Comparison of ENCODE assay signal across 9 cellular contexts in the genomic region with DNA sequence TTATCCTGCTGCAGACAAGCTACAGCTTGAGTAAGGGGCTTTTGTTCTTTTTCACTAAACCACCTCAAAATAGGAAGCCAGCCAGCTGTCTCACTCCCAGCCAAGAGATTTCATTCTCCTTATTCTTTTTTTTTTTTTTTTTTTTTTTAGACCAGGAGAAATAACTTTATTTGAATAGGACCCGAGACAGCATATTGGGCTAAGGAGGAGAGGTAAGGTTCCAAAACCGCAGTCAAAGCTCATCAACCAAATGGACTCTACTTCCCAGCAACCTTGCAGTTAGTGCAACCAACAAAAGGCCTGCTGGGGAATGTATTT. TPM values are rescaled to one million over a fixed set of nuclear protein-coding genes. Genes with fewer than 3 reads are reported as not detected.
DNase-seq lines count a peak whose midpoint lies in the region; ATAC-seq and TF ChIP-seq lines count a peak whose summit lies in the region.
"Not testable (repeated sequence)": the region's sequence is repeated elsewhere in the genome, so short reads cannot be mapped to it uniquely, and the experiment has no call there.
"Had no signal": no experiment of that assay in that cellular context is flagged by ENCODE, and none has a peak within 500 bp of the region (broad histone marks: within the 10 kb centered on the region; RNA-seq: fewer than 3 reads in every experiment).

No MANE protein-coding gene starts in this region.

- peak overlapping the region; percentile 88 for H3K27ac Mint-ChIP-seq in activated CD4-positive, alpha-beta T cell treated with anti-CD3 and anti-CD28 coated beads, Interleukin-2, amount 10 ng/mL, durations not matched to agents 7 days and 5 days
- peak overlapping the region; percentile 39 to 78 for H3K27ac Mint-ChIP-seq in activated naive CD4-positive, alpha-beta T cell treated with anti-CD3 and anti-CD28 coated beads, Interleukin-2, amount 50 U/mL, for 72 hours
- H3K27ac Mint-ChIP-seq in effector memory CD8-positive, alpha-beta T cell: peak overlapping the region; percentile 86 to 94
- peak overlapping the region; percentile 83 to 95 (median 91) for H3K27ac Mint-ChIP-seq in naive thymus-derived CD8-positive, alpha-beta T cell

- not testable (repeated sequence) for H3K27me3 Mint-ChIP-seq in activated CD4-positive, alpha-beta T cell treated with anti-CD3 and anti-CD28 coated beads, Interleukin-2, amount 10 ng/mL, durations not matched to agents 7 days and 5 days; effector memory CD8-positive, alpha-beta T cell; naive thymus-derived CD8-positive, alpha-beta T cell

- not testable (repeated sequence) for TF ChIP-seq CTCF in OCI-LY1 (IDR thresholded peaks at IDR 0.05; ENCODE audit: low read length); spleen (IDR thresholded peaks at IDR 0.05 in 8 of 11, conservative IDR thresholded peaks at IDR 0.05 in 3 of 11)

- peak overlapping the region; percentile 50 for H3K4me3 Mint-ChIP-seq in activated CD4-positive, alpha-beta T cell treated with anti-CD3 and anti-CD28 coated beads, Interleukin-2, amount 10 ng/mL, durations not matched to agents 7 days and 5 days
- peak overlapping the region; percentile 75 to 79 for H3K4me3 Mint-ChIP-seq in effector memory CD8-positive, alpha-beta T cell
- H3K4me3 Mint-ChIP-seq in naive thymus-derived CD8-positive, alpha-beta T cell: peak overlapping the region; percentile 66 to 88 (median 82)

- H3K36me3 Mint-ChIP-seq in activated CD4-positive, alpha-beta T cell treated with anti-CD3 and anti-CD28 coated beads, Interleukin-2, amount 10 ng/mL, durations not matched to agents 7 days and 5 days (ENCODE audit: low read depth): peaks cover 33% of the 10 kb centered on the region
- H3K36me3 Mint-ChIP-seq in activated naive CD4-positive, alpha-beta T cell treated with anti-CD3 and anti-CD28 coated beads, Interleukin-2, amount 50 U/mL, for 72 hours: peaks cover 5 to 30% of the 10 kb centered on the region in 2 donors
- H3K36me3 Mint-ChIP-seq in effector memory CD8-positive, alpha-beta T cell (ENCODE audit: insufficient read depth): peaks cover 11% of the 10 kb centered on the region
- not testable (repeated sequence) for H3K36me3 Mint-ChIP-seq in naive thymus-derived CD8-positive, alpha-beta T cell

- 51 to 81% (median 65%) methylated on average over 2 of the region's 2 CpGs for WGBS in spleen, 5 donors

- not testable (repeated sequence) for H3F3A ChIP-seq in OCI-LY1 (ENCODE audit: insufficient read depth, low read length)

- in situ Hi-C loops in GM18951 (cut with MboI; ENCODE audit: low sequenced_read_pairs, unreplicated experiment): not testable (repeated sequence)

- H3K9me3 ChIP-seq in BLaER1: peaks cover 13% of the 10 kb centered on the region
- H3K9me3 ChIP-seq in OCI-LY1 (ENCODE audit: low read length): peaks cover 13% of the 10 kb centered on the region
- peaks cover 0 to 20% (median 16%) of the 10 kb centered on the region in 8 donors for H3K9me3 ChIP-seq in spleen

- not testable (repeated sequence) for H3K79me2 ChIP-seq in OCI-LY1 (ENCODE audit: insufficient read depth, low read length)

- peaks cover 26% of the 10 kb centered on the region for H3K9me3 Mint-ChIP-seq in activated CD4-positive, alpha-beta T cell treated with anti-CD3 and anti-CD28 coated beads, Interleukin-2, amount 10 ng/mL, durations not matched to agents 7 days and 5 days
- H3K9me3 Mint-ChIP-seq in activated naive CD4-positive, alpha-beta T cell treated with anti-CD3 and anti-CD28 coated beads, Interleukin-2, amount 50 U/mL, for 72 hours: peaks cover 4 to 24% of the 10 kb centered on the region in 2 donors
- H3K9me3 Mint-ChIP-seq in effector memory CD8-positive, alpha-beta T cell: peaks cover 0 to 11% of the 10 kb centered on the region in 2 donors
- peaks cover 3 to 20% (median 18%) of the 10 kb centered on the region in 9 donors for H3K9me3 Mint-ChIP-seq in naive thymus-derived CD8-positive, alpha-beta T cell

- H4K20me1 ChIP-seq in BLaER1: peaks cover 13% of the 10 kb centered on the region; the same call in 1 of the 2 replicates
- not testable (repeated sequence) for H4K20me1 ChIP-seq in OCI-LY1 (ENCODE audit: insufficient read depth, low read length)

- H3K4me1 ChIP-seq in BLaER1 (peaks cover 55% of the 10 kb centered on the region), OCI-LY1 (ENCODE audit: insufficient read depth, low read length, severe bottlenecking) (peaks cover 49% of the 10 kb centered on the region), spleen (peaks cover 32 to 91% (median 55%) of the 10 kb centered on the region in 6 donors)

- H3K27me3 ChIP-seq in BLaER1; OCI-LY1 (ENCODE audit: insufficient read depth, low read length): not testable (repeated sequence)
- peaks cover 0 to 39% (median 0%) of the 10 kb centered on the region in 7 donors for H3K27me3 ChIP-seq in spleen (replicated peaks in 1 of 7)

- not testable (repeated sequence) for H2AFZ ChIP-seq in OCI-LY1 (ENCODE audit: low read length)

- H3K9me2 ChIP-seq in OCI-LY1 (ENCODE audit: low read depth, low read length): not testable (repeated sequence)

- DNase-seq in activated CD4-positive, alpha-beta T cell treated with anti-CD3 and anti-CD28 coated beads, Interleukin-2, amount 10 ng/mL, durations not matched to agents 7 days and 5 days; activated naive CD4-positive, alpha-beta T cell treated with anti-CD3 and anti-CD28 coated beads, Interleukin-2, amount 50 U/mL, for 72 hours (ENCODE audit: low spot score in 2 of 2); effector memory CD8-positive, alpha-beta T cell; naive thymus-derived CD8-positive, alpha-beta T cell; spleen: not testable (repeated sequence)

- intact Hi-C loops in spleen (cut with DNase I; ENCODE audit: low total_unique reads): not testable (repeated sequence)

- H3K27ac ChIP-seq in BLaER1: not testable (repeated sequence)
- H3K27ac ChIP-seq in OCI-LY1 (ENCODE audit: low read depth, low read length, poor library complexity, severe bottlenecking) (peak overlapping the region; percentile 99), spleen (peak overlapping the region in 5 of 8 donors; percentile 67 to 93 (median 81))

- H3K4me2 ChIP-seq in BLaER1: peak overlapping the region; percentile 82
- H3K4me2 ChIP-seq in OCI-LY1 (ENCODE audit: low read length): peak overlapping the region; percentile 72

- not testable (repeated sequence) for H3K36me3 ChIP-seq in BLaER1, spleen
- peaks cover 25% of the 10 kb centered on the region for H3K36me3 ChIP-seq in OCI-LY1 (ENCODE audit: insufficient read depth, low read length)

- peak; percentile 4 for TF ChIP-seq POLR2A in GM18951 (IDR thresholded peaks at IDR 0.05; ENCODE audit: extremely low read depth, insufficient read depth, insufficient read length)
- not testable (repeated sequence) for TF ChIP-seq POLR2A in spleen (IDR thresholded peaks at IDR 0.05)

- POLR2A ChIA-PET in activated CD4-positive, alpha-beta T cell treated with anti-CD3 and anti-CD28 coated beads, Interleukin-2, amount 10 ng/mL, durations not matched to agents 7 days and 5 days (lab: Charles Lee): interaction anchor here (1.5 kb wide), 1 partner anchor 28 kb away, joined by 7 read pairs; the partner anchor contains the start of gene PSMC4
- POLR2A ChIA-PET in naive thymus-derived CD8-positive, alpha-beta T cell (lab: Charles Lee): interaction anchor here (0.6 to 7.3 kb wide), 13 partner anchors 9 to 276 kb away, joined by 3 to 96 read pairs (median 5); partner anchors contain the start of genes PSMC4, TTC9B and ZNF546

- CTCF ChIA-PET in activated CD4-positive, alpha-beta T cell treated with anti-CD3 and anti-CD28 coated beads, Interleukin-2, amount 10 ng/mL, durations not matched to agents 7 days and 5 days (lab: Charles Lee): interaction anchor here (0.6 to 2.1 kb wide), 3 partner anchors 11 to 45 kb away, joined by 3 to 11 read pairs (median 3); no protein-coding TSS in a partner anchor

- not testable (repeated sequence) for H3K4me3 ChIP-seq in BLaER1
- H3K4me3 ChIP-seq in OCI-LY1 (ENCODE audit: low read depth, low read length, poor library complexity, severe bottlenecking): peak overlapping the region; percentile 34
- peak overlapping the region in 2 of 8 donors; percentile 14 to 56 for H3K4me3 ChIP-seq in spleen

- H3K4me1 Mint-ChIP-seq in activated CD4-positive, alpha-beta T cell treated with anti-CD3 and anti-CD28 coated beads, Interleukin-2, amount 10 ng/mL, durations not matched to agents 7 days and 5 days: peaks cover 73% of the 10 kb centered on the region
- peaks cover 47 to 59% of the 10 kb centered on the region in 2 donors for H3K4me1 Mint-ChIP-seq in effector memory CD8-positive, alpha-beta T cell (ENCODE audit: low read depth in 2 of 2)
- peaks cover 44 to 87% (median 75%) of the 10 kb centered on the region in 4 donors for H3K4me1 Mint-ChIP-seq in naive thymus-derived CD8-positive, alpha-beta T cell

- ATAC-seq in activated naive CD4-positive, alpha-beta T cell treated with anti-CD3 and anti-CD28 coated beads, Interleukin-2, amount 50 U/mL, for 72 hours; effector memory CD8-positive, alpha-beta T cell (replicated peaks); naive thymus-derived CD8-positive, alpha-beta T cell: not testable (repeated sequence)

- H3K9ac ChIP-seq in BLaER1: not testable (repeated sequence)
- peak overlapping the region; percentile 71 for H3K9ac ChIP-seq in OCI-LY1 (ENCODE audit: low read length)

RNA-seq across cellular contexts. Expression of gene FCGBP, which starts 8.0 kb away (rescaled TPM):
- total RNA-seq in activated CD4-positive, alpha-beta T cell treated with anti-CD3 and anti-CD28 coated beads, Interleukin-2, amount 10 ng/mL, durations not matched to agents 7 days and 5 days: 1 to 10 TPM; 7.1 TPM
- total RNA-seq in activated naive CD4-positive, alpha-beta T cell treated with anti-CD3 and anti-CD28 coated beads, Interleukin-2, amount 50 U/mL, for 72 hours: 1 to 10 TPM; 4.6 to 8.2 TPM
- 100 to 1,000 TPM; 223 to 230 TPM for total RNA-seq in naive thymus-derived CD8-positive, alpha-beta T cell
- 10 to 100 TPM in 1 of 3 donors, 1 to 10 TPM in 2; 2.7 to 11.6 (median 3.1) TPM for polyA plus RNA-seq in naive thymus-derived CD8-positive, alpha-beta T cell
- total RNA-seq in spleen: 10 to 100 TPM in 3 of 7 donors, 1 to 10 TPM in 4; 4.3 to 18.9 (median 9.0) TPM
- polyA plus RNA-seq in spleen: 1 to 10 TPM in 2 of 3 donors, under 1 TPM in 1; 0.91 to 1.8 (median 1.2) TPM
- total RNA-seq: GM23248 had no signal
- polyA plus RNA-seq: GM23248 had no signal

RNA-seq across cellular contexts. Expression of gene PSMC4, which starts 28.5 kb away (rescaled TPM):
- total RNA-seq in activated CD4-positive, alpha-beta T cell treated with anti-CD3 and anti-CD28 coated beads, Interleukin-2, amount 10 ng/mL, durations not matched to agents 7 days and 5 days: 100 to 1,000 TPM; 108 to 122 TPM
- total RNA-seq in activated naive CD4-positive, alpha-beta T cell treated with anti-CD3 and anti-CD28 coated beads, Interleukin-2, amount 50 U/mL, for 72 hours: 100 to 1,000 TPM in 1 of 2 donors, 10 to 100 TPM in 1; 93.6 to 114 TPM
- total RNA-seq in naive thymus-derived CD8-positive, alpha-beta T cell: 10 to 100 TPM; 38.7 to 44.3 TPM
- 10 to 100 TPM; 71.3 to 80.4 (median 72.8) TPM for polyA plus RNA-seq in naive thymus-derived CD8-positive, alpha-beta T cell
- total RNA-seq in spleen: 10 to 100 TPM; 58.9 to 85.4 (median 65.4) TPM
- polyA plus RNA-seq in spleen: 10 to 100 TPM; 53.2 to 66.4 (median 55.5) TPM

RNA-seq across cellular contexts. Expression of gene ZNF546, which starts 54.4 kb away (rescaled TPM):
- 1 to 10 TPM; 6.1 to 8.9 TPM for total RNA-seq in activated CD4-positive, alpha-beta T cell treated with anti-CD3 and anti-CD28 coated beads, Interleukin-2, amount 10 ng/mL, durations not matched to agents 7 days and 5 days
- total RNA-seq in activated naive CD4-positive, alpha-beta T cell treated with anti-CD3 and anti-CD28 coated beads, Interleukin-2, amount 50 U/mL, for 72 hours: 1 to 10 TPM; 3.1 to 4.7 TPM
- 10 to 100 TPM; 17.6 to 22.0 TPM for total RNA-seq in naive thymus-derived CD8-positive, alpha-beta T cell
- 1 to 10 TPM; 4.0 to 6.4 (median 6.2) TPM for polyA plus RNA-seq in naive thymus-derived CD8-positive, alpha-beta T cell
- 10 to 100 TPM in 3 of 7 donors, 1 to 10 TPM in 4; 7.3 to 15.1 (median 9.2) TPM for total RNA-seq in spleen
- 1 to 10 TPM; 1.4 to 2.3 (median 1.4) TPM for polyA plus RNA-seq in spleen

Comparison
In these comparisons a context has a peak if more than half of its experiments do, and no peak if none do; other contexts are left out.
1. RNA of gene FCGBP, which starts 8.0 kb away (total RNA-seq): 223 to 230 TPM in naive thymus-derived CD8-positive, alpha-beta T cell; 4.3 to 18.9 TPM in spleen, 4.6 to 8.2 TPM in activated naive CD4-positive, alpha-beta T cell treated with anti-CD3 and anti-CD28 coated beads, Interleukin-2, amount 50 U/mL, for 72 hours and 7.1 TPM in activated CD4-positive, alpha-beta T cell treated with anti-CD3 and anti-CD28 coated beads, Interleukin-2, amount 10 ng/mL, durations not matched to agents 7 days and 5 days; every median in the first group is over 10 times any median in the second.
2. Peak in every context shown above with its lines, with median percentiles within 50 percentile points of each other: H3K27ac Mint-ChIP-seq and H3K4me3 Mint-ChIP-seq.